23 cellular contexts compared by ENCODE assay signal in genomic region chr20:4326194-4327065, GRCh38.
A peak's percentile ranks its signal among the peaks of the same experiment; 100 is the strongest.
DNase-seq lines count a peak whose midpoint lies in the region; ATAC-seq and TF ChIP-seq lines count a peak whose summit lies in the region.
"Had no signal": no experiment of that assay in that cellular context is flagged by ENCODE, and none has a peak within 500 bp of the region (broad histone marks: within the 10 kb centered on the region; RNA-seq: fewer than 3 reads in every experiment).

No MANE protein-coding gene starts in this region.

- CTCF ChIA-PET in mammary epithelial cell (lab: Charles Lee; ENCODE audit: low non-redundant PET): no interaction called here
- CTCF ChIA-PET in PC-3 (lab: Charles Lee): no interaction called here

- no peak overlapping the region for H2AFZ ChIP-seq in mammary epithelial cell (ENCODE audit: low read depth, low read length)
- no peak overlapping the region for H2AFZ ChIP-seq in PC-3 (ENCODE audit: low read length)

- H3K4me2 ChIP-seq in mammary epithelial cell (ENCODE audit: insufficient read depth, low read depth, low read length): no peak overlapping the region
- no peak overlapping the region for H3K4me2 ChIP-seq in PC-3 (ENCODE audit: low read length)

- no peaks in the 10 kb centered on the region for H3K36me3 ChIP-seq in mammary epithelial cell (ENCODE audit: insufficient read depth, low read length)
- no peaks in the 10 kb centered on the region for H3K36me3 ChIP-seq in breast epithelium
- H3K36me3 ChIP-seq in PC-3 (ENCODE audit: low read depth, low read length): no peaks in the 10 kb centered on the region
- no peaks in the 10 kb centered on the region for H3K36me3 ChIP-seq in thyroid gland
- H3K36me3 ChIP-seq: gastroesophageal sphincter, upper lobe of right lung had no signal

- no peaks in the 10 kb centered on the region for H3F3A ChIP-seq in PC-3 (ENCODE audit: low read length, unreplicated experiment)

- WGBS in mammary epithelial cell (ENCODE audit: low coverage, missing lambda C conversion rate): 93% methylated on average over 4 of the region's 4 CpGs
- 31 to 55% methylated on average over 4 of the region's 4 CpGs for WGBS in thyroid gland, 2 donors

- H3K4me1 ChIP-seq in mammary epithelial cell (ENCODE audit: insufficient read depth, low read length) (peaks cover 10% of the 10 kb centered on the region), breast epithelium (no peaks in the 10 kb centered on the region), PC-3 (ENCODE audit: insufficient read depth, low read length) (peaks cover 10% of the 10 kb centered on the region; the same call in 1 of the 2 replicates), thyroid gland (peaks cover 3 to 12% of the 10 kb centered on the region in 2 donors)
- H3K4me1 ChIP-seq: gastroesophageal sphincter, upper lobe of right lung had no signal

- H3K27ac ChIP-seq in mammary epithelial cell (ENCODE audit: insufficient read depth, low read depth, low read length) (peak overlapping the region; percentile 13), breast epithelium (no peak overlapping the region), PC-3 (ENCODE audit: low read length) (no peak overlapping the region), thyroid gland (peak overlapping the region; percentile 3 to 56 (median 21))
- H3K27ac ChIP-seq: gastroesophageal sphincter, HL-60, upper lobe of right lung had no signal

- H3K9me3 ChIP-seq in mammary epithelial cell (replicated peaks; ENCODE audit: insufficient read depth, low read length): peaks cover 13% of the 10 kb centered on the region
- H3K9me3 ChIP-seq in breast epithelium: peaks cover 0 to 6% of the 10 kb centered on the region in 2 donors
- H3K9me3 ChIP-seq in PC-3 (ENCODE audit: low read length): no peaks in the 10 kb centered on the region
- H3K9me3 ChIP-seq in thyroid gland: no peaks in the 10 kb centered on the region
- H3K9me3 ChIP-seq: gastroesophageal sphincter, upper lobe of right lung had no signal

- in situ Hi-C loops in mammary epithelial cell (cut with MboI; ENCODE audit: low sequenced_read_pairs in 2 of 2): no loop called here

- no peaks in the 10 kb centered on the region for H3K9me2 ChIP-seq in PC-3 (replicated peaks; ENCODE audit: low read length)

- peak; percentile 13 to 15 for TF ChIP-seq CTCF in mammary epithelial cell (conservative IDR thresholded peaks at IDR 0.05 in 1 of 2, IDR thresholded peaks at IDR 0.05 in 1 of 2; ENCODE audit: extremely low read depth in 1 of 2, insufficient read depth in 1 of 2, low read depth in 1 of 2, low read length in 2 of 2)
- TF ChIP-seq CTCF in breast epithelium (IDR thresholded peaks at IDR 0.05): no peak
- no peak for TF ChIP-seq CTCF in PC-3 (conservative IDR thresholded peaks at IDR 0.05; ENCODE audit: low read depth, low read length)
- no peak for TF ChIP-seq CTCF in thyroid gland (IDR thresholded peaks at IDR 0.05)

- H3K4me3 ChIP-seq in mammary epithelial cell (replicated peaks in 1 of 3; ENCODE audit: insufficient read depth in 1 of 3, low read depth in 2 of 3, low read length in 3 of 3): no peak overlapping the region
- no peak overlapping the region for H3K4me3 ChIP-seq in breast epithelium
- H3K4me3 ChIP-seq in PC-3 (ENCODE audit: low read length): no peak overlapping the region
- no peak overlapping the region for H3K4me3 ChIP-seq in thyroid gland (replicated peaks in 1 of 3)
- H3K4me3 ChIP-seq: gastroesophageal sphincter, lung, upper lobe of right lung had no signal

- ATAC-seq in PC-3 (no peak), GM18520 (IDR thresholded peaks at IDR 0.05; ENCODE audit: unreplicated experiment) (no peak), HG03045 (IDR thresholded peaks at IDR 0.05; ENCODE audit: unreplicated experiment) (no peak)
- ATAC-seq: activated CD8-positive, alpha-beta memory T cell treated with anti-CD3 and anti-CD28 coated beads, Interleukin-2, amount 10 ng/mL, durations not matched to agents 7 days and 5 days; gastroesophageal sphincter; stimulated activated effector memory CD8-positive, alpha-beta T cell treated with anti-CD3 and anti-CD28 coated beads, Interleukin-12 subunit alpha, Interleukin-12 subunit beta, amount 100 ng/mL, for 72 hours; upper lobe of right lung had no signal

- H3K79me2 ChIP-seq in mammary epithelial cell (ENCODE audit: insufficient read depth, low read length) (no peaks in the 10 kb centered on the region), PC-3 (ENCODE audit: low read length) (no peaks in the 10 kb centered on the region)

- DNase-seq in mammary epithelial cell (peak; percentile 82), breast epithelium (ENCODE audit: low spot score in 2 of 2) (no peak), PC-3 (peak; percentile 62), fibroblast of peridontal ligament (ENCODE audit: extremely low read depth) (peak; percentile 14), thyroid gland (peak; percentile 14 to 37), NCI-H345 treated with DMSO at 0.1 percent for 48 hours (lab: John Stamatoyannopoulos, UW; ENCODE audit: unreplicated experiment) (no peak)
- DNase-seq: ACHN; activated CD8-positive, alpha-beta memory T cell treated with anti-CD3 and anti-CD28 coated beads, Interleukin-2, amount 10 ng/mL, durations not matched to agents 7 days and 5 days; activated effector memory CD4-positive, alpha-beta T cell treated with anti-CD3 and anti-CD28 coated beads, Interleukin-2, amount 50 U/mL, for 16 hours; amygdala; CD4-positive, alpha-beta memory T cell; DMS79 treated with DMSO at 0.1 percent for 48 hours; H7; naive B cell; NCI-H146; NCI-H446; upper lobe of right lung had no signal

- dilution Hi-C loops in mammary epithelial cell (cut with HindIII; ENCODE audit: low sequenced_read_pairs): no loop called here

- BruUV-seq in mammary epithelial cell (replicated peaks; lab: Mats Ljungman, UMichigan): no TSS peak
- no TSS peak for BruUV-seq in PC-3 (replicated peaks; lab: Mats Ljungman, UMichigan)

- POLR2A ChIA-PET in PC-3 (lab: Charles Lee; ENCODE audit: unreplicated experiment): no interaction called here

- H3K27me3 ChIP-seq in mammary epithelial cell (ENCODE audit: insufficient read depth, low read length): no peaks in the 10 kb centered on the region
- no peaks in the 10 kb centered on the region for H3K27me3 ChIP-seq in breast epithelium
- H3K27me3 ChIP-seq in PC-3 (ENCODE audit: low read length): no peaks in the 10 kb centered on the region
- H3K27me3 ChIP-seq in thyroid gland: no peaks in the 10 kb centered on the region
- H3K27me3 ChIP-seq: gastroesophageal sphincter, upper lobe of right lung had no signal

- H3K9ac ChIP-seq in mammary epithelial cell (ENCODE audit: insufficient read depth, low read length) (no peak overlapping the region), PC-3 (ENCODE audit: low read length) (no peak overlapping the region)

- intact Hi-C loops in mammary epithelial cell (cut with micrococcal nuclease): loop anchor here (2.0 to 10.0 kb wide), 4 partner anchors 64 to 218 kb away; no protein-coding TSS in a partner anchor
- intact Hi-C loops in breast epithelium (cut with DNase I; ENCODE audit: low total_unique reads): no loop called here
- intact Hi-C loops in PC-3 (cut with micrococcal nuclease): no loop called here
- intact Hi-C loops in thyroid gland (cut with DNase I): no loop called here

- no peaks in the 10 kb centered on the region for H4K20me1 ChIP-seq in mammary epithelial cell (ENCODE audit: insufficient read depth, low read length)
- H4K20me1 ChIP-seq in PC-3 (ENCODE audit: low read length): no peaks in the 10 kb centered on the region

- no peak for TF ChIP-seq POLR2A in breast epithelium (IDR thresholded peaks at IDR 0.05)
- TF ChIP-seq POLR2A in thyroid gland (IDR thresholded peaks at IDR 0.05): no peak

Comparison
In these comparisons a context has a peak if more than half of its experiments do, and no peak if none do; other contexts are left out.
1. DNase-seq: peak in mammary epithelial cell (single experiment), PC-3 (single experiment), fibroblast of peridontal ligament (single experiment) and thyroid gland (2 of 2); none in breast epithelium (0 of 2) and NCI-H345 treated with DMSO at 0.1 percent for 48 hours (single experiment).
2. H3K27ac ChIP-seq: peak in mammary epithelial cell (single experiment) and thyroid gland (3 of 3); none in breast epithelium (0 of 2) and PC-3 (single experiment).
3. CTCF ChIP-seq: peak in mammary epithelial cell (2 of 2); none in breast epithelium (0 of 3), PC-3 (single experiment) and thyroid gland (0 of 6).